8 cellular contexts compared by ENCODE assay signal in the genomic region with DNA sequence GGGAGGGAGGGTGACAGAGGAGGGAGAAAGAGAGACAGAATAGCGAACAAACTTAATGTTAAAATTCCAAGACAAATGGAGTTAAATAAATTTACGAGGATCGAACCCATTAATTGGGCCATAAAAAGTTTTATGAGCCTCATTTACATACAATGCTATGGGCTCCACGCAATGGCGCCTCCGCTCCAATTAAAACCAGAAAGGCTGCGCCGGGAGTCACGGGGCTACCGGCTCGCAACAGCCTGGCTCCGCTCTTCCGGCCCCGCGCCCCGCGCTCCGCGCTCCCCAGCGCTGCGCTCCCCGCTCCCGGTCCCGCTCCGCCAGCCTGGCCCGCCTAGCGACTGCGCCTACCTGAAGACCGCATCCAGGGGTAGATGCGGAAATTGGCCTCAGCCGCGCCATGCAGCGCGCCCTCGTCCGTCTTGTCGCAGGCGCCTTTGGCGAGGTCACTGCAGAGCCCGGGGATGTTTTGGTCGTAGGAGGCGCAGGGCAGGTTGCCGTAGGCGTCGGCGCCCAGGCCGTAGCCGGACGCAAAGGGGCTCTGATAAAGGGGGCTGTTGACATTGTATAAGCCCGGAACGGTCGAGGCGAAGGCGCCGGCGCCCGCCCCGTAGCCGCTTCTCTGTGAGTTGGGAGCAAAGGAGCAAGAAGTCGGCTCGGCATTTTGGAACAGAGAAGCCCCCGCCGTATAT. TPM values are rescaled to one million over a fixed set of nuclear protein-coding genes. Genes with fewer than 3 reads are reported as not detected.
DNase-seq lines count a peak whose midpoint lies in the region; ATAC-seq, FAIRE-seq and TF ChIP-seq lines count a peak whose summit lies in the region.

No MANE protein-coding gene starts in this region.

- H3K27me3 ChIP-seq in right cardiac atrium (ENCODE audit: control insufficient read depth, insufficient read depth) (no peaks in the 10 kb centered on the region), right atrium auricular region (peaks cover 69 to 89% of the 10 kb centered on the region in 2 donors), lung (ENCODE audit: control insufficient read depth, insufficient read depth) (no peaks in the 10 kb centered on the region)

- intact Hi-C loops in right cardiac atrium (cut with DNase I): loop anchor here in 2 of 4 donors (10.0 kb wide), 3 partner anchors 291 to 1281 kb away; partner anchors contain the start of gene SKAP2 (in 1 of the 2)

- no peaks in the 10 kb centered on the region for H3K9me3 ChIP-seq in right cardiac atrium (ENCODE audit: control insufficient read depth, low read length)
- no peaks in the 10 kb centered on the region for H3K9me3 ChIP-seq in right atrium auricular region
- H3K9me3 ChIP-seq in lung (ENCODE audit: control insufficient read depth in 2 of 2, insufficient read depth in 1 of 2, low read length in 1 of 2): no peaks in the 10 kb centered on the region

- H3K9me3 Mint-ChIP-seq in activated T-cell treated with anti-CD3 and anti-CD28 coated beads, Interleukin-2, amount 50 U/mL, for 4 hours: no peaks in the 10 kb centered on the region

- H3K4me1 Mint-ChIP-seq in activated T-cell treated with anti-CD3 and anti-CD28 coated beads, Interleukin-2, amount 50 U/mL, for 4 hours (ENCODE audit: low read depth): peaks cover 46% of the 10 kb centered on the region

- no peak for TF ChIP-seq CTCF in right atrium auricular region (IDR thresholded peaks at IDR 0.05)
- TF ChIP-seq CTCF in lung (IDR thresholded peaks at IDR 0.05; ENCODE audit: control extremely low read depth, extremely low read depth): no peak

- WGBS in right cardiac atrium: 3% methylated on average over 63 of the region's 63 CpGs
- 1 to 2% methylated on average over 52 to 63 of the region's 63 CpGs for WGBS in lung, 2 donors

- peak; percentile 95 for FAIRE-seq in urothelium cell line (lab: Jason Lieb, UNC)

- peak overlapping the region; percentile 23 for H3K4me3 ChIP-seq in right cardiac atrium (ENCODE audit: low read length)
- peak overlapping the region in 1 of 2 donors; percentile 13 for H3K4me3 ChIP-seq in right atrium auricular region
- peak overlapping the region; percentile 47 for H3K4me3 ChIP-seq in lung

- peak overlapping the region; percentile 46 for H3K4me3 Mint-ChIP-seq in activated T-cell treated with anti-CD3 and anti-CD28 coated beads, Interleukin-2, amount 50 U/mL, for 4 hours

- ATAC-seq in right cardiac atrium (no peak), lung (ENCODE audit: insufficient read depth, low FRiP score) (no peak), GM19467 (IDR thresholded peaks at IDR 0.05; ENCODE audit: unreplicated experiment) (no peak)
- ATAC-seq in activated T-cell treated with anti-CD3 and anti-CD28 coated beads, Interleukin-2, amount 50 U/mL, for 4 hours: peak in 1 of 2 donors; percentile 11

- H3K27me3 Mint-ChIP-seq in activated T-cell treated with anti-CD3 and anti-CD28 coated beads, Interleukin-2, amount 50 U/mL, for 4 hours (ENCODE audit: low read depth): peaks cover 88% of the 10 kb centered on the region

- no peak for DNase-seq in right cardiac atrium
- no peak for DNase-seq in right atrium auricular region (ENCODE audit: low spot score)
- no peak for DNase-seq in activated T-cell treated with anti-CD3 and anti-CD28 coated beads, Interleukin-2, amount 50 U/mL, for 4 hours
- DNase-seq in lung (ENCODE audit: low spot score): no peak
- no peak for DNase-seq in urothelium cell line (ENCODE audit: low spot score)
- no peak for DNase-seq in cerebellar nuclear complex (lab: John Stamatoyannopoulos, UW)
- DNase-seq in SK-N-DZ (ENCODE audit: low spot score): no peak

- H3K36me3 ChIP-seq in right atrium auricular region (no peaks in the 10 kb centered on the region), lung (ENCODE audit: control insufficient read depth in 2 of 2, insufficient read depth in 2 of 2, low read length in 2 of 2) (no peaks in the 10 kb centered on the region)

- H3K4me1 ChIP-seq in right cardiac atrium (ENCODE audit: control insufficient read depth, insufficient read depth, low read length): peaks cover 9% of the 10 kb centered on the region
- peaks cover 0 to 58% of the 10 kb centered on the region in 2 donors for H3K4me1 ChIP-seq in right atrium auricular region
- H3K4me1 ChIP-seq in lung (ENCODE audit: control insufficient read depth in 2 of 2, insufficient read depth in 2 of 2, low read length in 2 of 2): peaks cover 3 to 16% of the 10 kb centered on the region in 2 donors

- H3K27ac ChIP-seq in right cardiac atrium (ENCODE audit: low read length) (no peak overlapping the region), right atrium auricular region (no peak overlapping the region), lung (ENCODE audit: low read depth in 1 of 2, low read length in 1 of 2) (peak overlapping the region in 1 of 2 donors; percentile 78)

- H3K36me3 Mint-ChIP-seq in activated T-cell treated with anti-CD3 and anti-CD28 coated beads, Interleukin-2, amount 50 U/mL, for 4 hours (ENCODE audit: insufficient read depth): no peaks in the 10 kb centered on the region

RNA-seq across cellular contexts. Expression of gene HOXA7, which starts 0.5 kb away (rescaled TPM):
- total RNA-seq in right cardiac atrium (not detected), right atrium auricular region (not detected), lung (1 to 10 TPM; 1.1 to 2.2 TPM)
- polyA plus RNA-seq in right cardiac atrium (0.11 TPM), lung (1 to 10 TPM; 1.0 to 1.7 TPM)
- not detected for total RNA-seq in activated T-cell treated with anti-CD3 and anti-CD28 coated beads, Interleukin-2, amount 50 U/mL, for 4 hours
- not detected in 2 replicates for polyA plus RNA-seq in SK-N-DZ (2014; cell fraction: cytosol; rRNA removed)
- polyA plus RNA-seq in SK-N-DZ (2014; cell fraction: nucleus; rRNA removed): not detected in 2 replicates

RNA-seq across cellular contexts. Expression of gene HOXA3, which starts 3.6 kb away (rescaled TPM):
- total RNA-seq in right cardiac atrium (1 to 10 TPM in 1 of 4 donors, under 1 TPM in 3; 0.28 to 1.3 (median 0.43) TPM), right atrium auricular region (under 1 TPM; 0.28 to 0.30 TPM), lung (10 to 100 TPM; 10.3 to 10.7 TPM)
- polyA plus RNA-seq in right cardiac atrium (1.0 TPM), lung (1 to 10 TPM; 1.9 to 2.3 TPM)
- total RNA-seq in activated T-cell treated with anti-CD3 and anti-CD28 coated beads, Interleukin-2, amount 50 U/mL, for 4 hours: not detected
- polyA plus RNA-seq in SK-N-DZ (2014; cell fraction: cytosol; rRNA removed): not detected in 2 replicates
- not detected in 2 replicates for polyA plus RNA-seq in SK-N-DZ (2014; cell fraction: nucleus; rRNA removed)

RNA-seq across cellular contexts. Expression of gene HOXA6, which starts 8.4 kb away (rescaled TPM):
- total RNA-seq in right cardiac atrium (not detected), right atrium auricular region (not detected), lung (1 to 10 TPM; 4.7 to 7.7 TPM)
- polyA plus RNA-seq in right cardiac atrium (not detected), lung (under 1 TPM; 0.49 to 0.94 TPM)
- not detected for total RNA-seq in activated T-cell treated with anti-CD3 and anti-CD28 coated beads, Interleukin-2, amount 50 U/mL, for 4 hours
- not detected in 2 replicates for polyA plus RNA-seq in SK-N-DZ (2014; cell fraction: cytosol; rRNA removed)
- not detected in 2 replicates for polyA plus RNA-seq in SK-N-DZ (2014; cell fraction: nucleus; rRNA removed)

RNA-seq across cellular contexts. Expression of gene HOXA9, which starts 9.4 kb away (rescaled TPM):
- total RNA-seq in right cardiac atrium (not detected), right atrium auricular region (not detected), lung (under 1 TPM; 0.11 to 0.46 TPM)
- polyA plus RNA-seq in right cardiac atrium (not detected), lung (under 1 TPM; 0.40 to 0.85 TPM)
- under 1 TPM in 2 of 3 donors, not detected in 1; 0.28 to 0.76 TPM for total RNA-seq in activated T-cell treated with anti-CD3 and anti-CD28 coated beads, Interleukin-2, amount 50 U/mL, for 4 hours
- polyA plus RNA-seq in SK-N-DZ (2014; cell fraction: cytosol; rRNA removed): 0.16 TPM in 1 of 2 replicates, not detected in the other
- not detected in 2 replicates for polyA plus RNA-seq in SK-N-DZ (2014; cell fraction: nucleus; rRNA removed)

RNA-seq across cellular contexts. Expression of gene HOXA5, which starts 12.5 kb away (rescaled TPM):
- under 1 TPM in 1 of 4 donors, not detected in 3; 0.17 TPM for total RNA-seq in right cardiac atrium
- 0.43 TPM for polyA plus RNA-seq in right cardiac atrium
- under 1 TPM; 0.24 to 0.96 TPM for total RNA-seq in right atrium auricular region
- not detected for total RNA-seq in activated T-cell treated with anti-CD3 and anti-CD28 coated beads, Interleukin-2, amount 50 U/mL, for 4 hours
- total RNA-seq in lung: 10 to 100 TPM; 20.9 to 61.9 TPM
- 1 to 10 TPM; 9.2 to 9.5 TPM for polyA plus RNA-seq in lung
- not detected in 2 replicates for polyA plus RNA-seq in SK-N-DZ (2014; cell fraction: cytosol; rRNA removed)
- not detected in 2 replicates for polyA plus RNA-seq in SK-N-DZ (2014; cell fraction: nucleus; rRNA removed)

Comparison
In these comparisons a context has a peak if more than half of its experiments do, and no peak if none do; other contexts are left out.
1. RNA of gene HOXA3, which starts 3.6 kb away (total RNA-seq): 10.3 to 10.7 TPM in lung; 0.28 to 1.3 TPM in right cardiac atrium, 0.28 to 0.30 TPM in right atrium auricular region and not detected in activated T-cell treated with anti-CD3 and anti-CD28 coated beads, Interleukin-2, amount 50 U/mL, for 4 hours; every median in the first group is over 4 times any median in the second.
2. RNA of gene HOXA6, which starts 8.4 kb away (total RNA-seq): 4.7 to 7.7 TPM in lung; not detected in activated T-cell treated with anti-CD3 and anti-CD28 coated beads, Interleukin-2, amount 50 U/mL, for 4 hours, not detected in right cardiac atrium and not detected in right atrium auricular region; every median in the first group is over 4 times any median in the second.